ENCODE assay signal across 1 cellular context in the genomic region with DNA sequence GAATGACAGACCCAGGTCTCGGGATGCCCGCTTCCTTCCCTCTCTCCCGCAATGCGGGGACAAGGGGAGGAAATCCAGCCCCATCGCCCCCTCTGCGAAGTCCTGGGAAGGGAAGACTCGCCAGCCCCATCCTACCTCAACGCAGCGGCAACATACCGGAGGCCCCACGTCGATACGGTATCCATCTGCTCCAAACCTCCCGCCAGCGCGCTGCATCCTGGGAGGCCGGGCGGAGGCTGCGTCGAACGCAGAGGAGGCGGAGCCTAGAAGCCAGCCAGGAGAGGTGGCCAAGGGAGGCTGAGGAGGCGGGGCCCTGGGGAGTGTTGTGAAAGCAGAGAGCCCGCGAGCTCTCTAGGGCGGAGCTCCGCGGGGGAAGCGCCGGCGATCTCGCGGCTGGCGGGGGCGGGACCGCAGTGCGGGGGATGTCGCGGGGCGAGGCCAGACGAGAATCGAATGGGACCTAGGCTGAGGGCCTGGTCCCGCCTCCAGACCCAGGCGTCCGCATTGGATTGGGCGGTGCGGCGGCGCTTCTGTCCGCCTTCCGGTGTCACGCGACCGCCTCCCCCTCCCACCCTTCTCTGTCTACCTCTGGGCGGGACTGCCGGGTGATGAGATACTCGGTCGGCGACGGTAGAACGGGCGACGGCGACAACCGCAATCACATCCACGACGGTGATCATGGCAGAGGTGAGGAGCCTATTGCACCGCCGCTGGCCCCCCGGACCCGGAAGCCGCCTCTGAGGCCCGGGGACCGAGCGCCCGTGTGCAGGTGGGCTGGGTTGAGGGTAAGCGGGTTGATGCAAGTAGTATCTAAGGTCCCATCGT.
TF ChIP-seq lines count a peak whose summit lies in the region.

A gene (minus strand): TSS at position 219 of the 825 bp plus-strand sequence. CDS start 7,559 bp downstream, outside the sequence.
A gene (plus strand): TSS at position 571 of the 825 bp plus-strand sequence. CDS start 108 bp downstream, at position 679.

TF ChIP-seq in HepG2, 621 proteins besides CTCF, POLR2A, EP300 and RAD21 (continued from another document and continues in another):
- TF ChIP-seq, protein P1, sequence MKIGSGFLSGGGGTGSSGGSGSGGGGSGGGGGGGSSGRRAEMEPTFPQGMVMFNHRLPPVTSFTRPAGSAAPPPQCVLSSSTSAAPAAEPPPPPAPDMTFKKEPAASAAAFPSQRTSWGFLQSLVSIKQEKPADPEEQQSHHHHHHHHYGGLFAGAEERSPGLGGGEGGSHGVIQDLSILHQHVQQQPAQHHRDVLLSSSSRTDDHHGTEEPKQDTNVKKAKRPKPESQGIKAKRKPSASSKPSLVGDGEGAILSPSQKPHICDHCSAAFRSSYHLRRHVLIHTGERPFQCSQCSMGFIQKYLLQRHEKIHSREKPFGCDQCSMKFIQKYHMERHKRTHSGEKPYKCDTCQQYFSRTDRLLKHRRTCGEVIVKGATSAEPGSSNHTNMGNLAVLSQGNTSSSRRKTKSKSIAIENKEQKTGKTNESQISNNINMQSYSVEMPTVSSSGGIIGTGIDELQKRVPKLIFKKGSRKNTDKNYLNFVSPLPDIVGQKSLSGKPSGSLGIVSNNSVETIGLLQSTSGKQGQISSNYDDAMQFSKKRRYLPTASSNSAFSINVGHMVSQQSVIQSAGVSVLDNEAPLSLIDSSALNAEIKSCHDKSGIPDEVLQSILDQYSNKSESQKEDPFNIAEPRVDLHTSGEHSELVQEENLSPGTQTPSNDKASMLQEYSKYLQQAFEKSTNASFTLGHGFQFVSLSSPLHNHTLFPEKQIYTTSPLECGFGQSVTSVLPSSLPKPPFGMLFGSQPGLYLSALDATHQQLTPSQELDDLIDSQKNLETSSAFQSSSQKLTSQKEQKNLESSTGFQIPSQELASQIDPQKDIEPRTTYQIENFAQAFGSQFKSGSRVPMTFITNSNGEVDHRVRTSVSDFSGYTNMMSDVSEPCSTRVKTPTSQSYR (CRISPR knock-in tag; IDR thresholded peaks at IDR 0.05; ENCODE audit: borderline replicate concordance), result no peak
- TF ChIP-seq CCDC6 (CRISPR knock-in tag; IDR thresholded peaks at IDR 0.05) (no peak), ZNF782 (CRISPR knock-in tag; IDR thresholded peaks at IDR 0.05; ENCODE audit: borderline replicate concordance) (no peak), PCBP2 (optimal IDR thresholded peaks at IDR 0.05; ENCODE audit: low read depth, low read length, poor library complexity, severe bottlenecking) (no peak), TMF1 (CRISPR knock-in tag; IDR thresholded peaks at IDR 0.05; ENCODE audit: low read depth) (no peak), HNRNPUL1 (IDR thresholded peaks at IDR 0.05; ENCODE audit: low read depth, low read length) (no peak), ZNF547 (CRISPR knock-in tag; IDR thresholded peaks at IDR 0.05) (no peak), HOXA3 (CRISPR knock-in tag; IDR thresholded peaks at IDR 0.05) (peak; percentile 46; the same call in 1 of the 2 replicates), CEBPB (IDR thresholded peaks at IDR 0.05; ENCODE audit: borderline replicate concordance, low read depth, low read length) (peak; percentile 80; the same call in 1 of the 2 replicates), ZNF660 (CRISPR knock-in tag; IDR thresholded peaks at IDR 0.05; ENCODE audit: borderline replicate concordance, low read depth) (no peak), SNAPC2 (CRISPR knock-in tag; IDR thresholded peaks at IDR 0.05) (no peak), SRSF4 (IDR thresholded peaks at IDR 0.05; ENCODE audit: low read depth, low read length, poor library complexity, severe bottlenecking) (no peak), NFIC (IDR thresholded peaks at IDR 0.05; ENCODE audit: low read length) (no peak), MED8 (CRISPR knock-in tag; IDR thresholded peaks at IDR 0.05; ENCODE audit: insufficient replicate concordance) (no peak), KLF9 (CRISPR knock-in tag; IDR thresholded peaks at IDR 0.05; ENCODE audit: low read depth) (no peak), TBX3 (IDR thresholded peaks at IDR 0.05; ENCODE audit: borderline replicate concordance) (no peak), HMGA1 (CRISPR knock-in tag; conservative IDR thresholded peaks at IDR 0.05) (no peak), IRF2 (CRISPR knock-in tag; IDR thresholded peaks at IDR 0.05) (no peak), NAIF1 (CRISPR knock-in tag; IDR thresholded peaks at IDR 0.05; ENCODE audit: borderline replicate concordance) (no peak), KLF15 (CRISPR knock-in tag; IDR thresholded peaks at IDR 0.05; ENCODE audit: borderline replicate concordance) (no peak), KMT2B (CRISPR knock-in tag; IDR thresholded peaks at IDR 0.05) (peak; percentile 75), REPIN1 (CRISPR knock-in tag; IDR thresholded peaks at IDR 0.05; ENCODE audit: borderline replicate concordance, low read depth) (0 out of 2 replicates have a peak, but pooled peaks have one; percentile 30), ZNF564 (CRISPR knock-in tag; IDR thresholded peaks at IDR 0.05) (no peak), THAP11 (CRISPR knock-in tag; IDR thresholded peaks at IDR 0.05) (peak; percentile 55), KLF12 (CRISPR knock-in tag; IDR thresholded peaks at IDR 0.05; ENCODE audit: borderline replicate concordance) (no peak), KAT8 (CRISPR knock-in tag; IDR thresholded peaks at IDR 0.05) (peak; percentile 48), ETV6 (CRISPR knock-in tag; conservative IDR thresholded peaks at IDR 0.05) (no peak), NKX3-1 (CRISPR knock-in tag; IDR thresholded peaks at IDR 0.05) (no peak), KMT2A (CRISPR knock-in tag; IDR thresholded peaks at IDR 0.05) (peak; percentile 32; the same call in 1 of the 2 replicates), BHLHE40 (IDR thresholded peaks at IDR 0.05; ENCODE audit: low read length) (peak; percentile 83), JUN (CRISPR knock-in tag; IDR thresholded peaks at IDR 0.05) (no peak), MEIS2 (CRISPR knock-in tag; IDR thresholded peaks at IDR 0.05) (no peak), ASH2L (IDR thresholded peaks at IDR 0.05; ENCODE audit: insufficient read length, low read depth, low read length) (peak; percentile 44), KDM2A (CRISPR knock-in tag; IDR thresholded peaks at IDR 0.05; ENCODE audit: borderline replicate concordance, low read depth) (peak; percentile 33; the same call in 1 of the 2 replicates), ZNF430 (CRISPR knock-in tag; IDR thresholded peaks at IDR 0.05) (no peak), ZBTB38 (CRISPR knock-in tag; IDR thresholded peaks at IDR 0.05) (no peak), STAG1 (CRISPR knock-in tag; IDR thresholded peaks at IDR 0.05) (no peak), ZNF292 (CRISPR knock-in tag; IDR thresholded peaks at IDR 0.05; ENCODE audit: borderline replicate concordance, low read depth) (no peak), SP4 (CRISPR knock-in tag; IDR thresholded peaks at IDR 0.05) (peak; percentile 78), PCBP1 (IDR thresholded peaks at IDR 0.05; ENCODE audit: borderline replicate concordance, low read depth, low read length) (no peak), SP140L (CRISPR knock-in tag; IDR thresholded peaks at IDR 0.05; ENCODE audit: borderline replicate concordance) (no peak), MTA1 (CRISPR knock-in tag; IDR thresholded peaks at IDR 0.05; ENCODE audit: borderline replicate concordance) (no peak), ZFX (CRISPR knock-in tag; IDR thresholded peaks at IDR 0.05; ENCODE audit: low read depth) (peak; percentile 58; the same call in 1 of the 2 replicates), ZNF850 (CRISPR knock-in tag; conservative IDR thresholded peaks at IDR 0.05) (no peak), RARA (CRISPR knock-in tag; IDR thresholded peaks at IDR 0.05) (no peak), ZNF768 (CRISPR knock-in tag; IDR thresholded peaks at IDR 0.05) (no peak), YEATS4 (CRISPR knock-in tag; IDR thresholded peaks at IDR 0.05; ENCODE audit: borderline replicate concordance) (no peak; the same call in 1 of the 2 replicates), CCAR2 (optimal IDR thresholded peaks at IDR 0.05; ENCODE audit: low read depth, low read length) (no peak), ZNF605 (CRISPR knock-in tag; IDR thresholded peaks at IDR 0.05) (no peak), FOXK2 (IDR thresholded peaks at IDR 0.05) (no peak), DNMT1 (CRISPR knock-in tag; IDR thresholded peaks at IDR 0.05) (no peak), ZFP1 (CRISPR knock-in tag; IDR thresholded peaks at IDR 0.05) (no peak), ZNF33B (CRISPR knock-in tag; IDR thresholded peaks at IDR 0.05) (no peak), KAT7 (CRISPR knock-in tag; IDR thresholded peaks at IDR 0.05; ENCODE audit: borderline replicate concordance) (no peak), DPF2 (CRISPR knock-in tag; IDR thresholded peaks at IDR 0.05; ENCODE audit: borderline replicate concordance, low read depth) (no peak), YEATS2 (CRISPR knock-in tag; IDR thresholded peaks at IDR 0.05; ENCODE audit: borderline replicate concordance) (peak; percentile 50)
- TF ChIP-seq, protein P2, sequence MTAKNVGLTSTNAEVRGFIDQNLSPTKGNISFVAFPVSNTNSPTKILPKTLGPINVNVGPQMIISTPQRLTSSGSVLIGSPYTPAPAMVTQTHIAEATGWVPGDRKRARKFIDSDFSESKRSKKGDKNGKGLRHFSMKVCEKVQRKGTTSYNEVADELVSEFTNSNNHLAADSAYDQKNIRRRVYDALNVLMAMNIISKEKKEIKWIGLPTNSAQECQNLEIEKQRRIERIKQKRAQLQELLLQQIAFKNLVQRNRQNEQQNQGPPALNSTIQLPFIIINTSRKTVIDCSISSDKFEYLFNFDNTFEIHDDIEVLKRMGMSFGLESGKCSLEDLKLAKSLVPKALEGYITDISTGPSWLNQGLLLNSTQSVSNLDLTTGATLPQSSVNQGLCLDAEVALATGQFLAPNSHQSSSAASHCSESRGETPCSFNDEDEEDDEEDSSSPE (CRISPR knock-in tag; IDR thresholded peaks at IDR 0.05), result peak; percentile 95
- TF ChIP-seq, protein P3, sequence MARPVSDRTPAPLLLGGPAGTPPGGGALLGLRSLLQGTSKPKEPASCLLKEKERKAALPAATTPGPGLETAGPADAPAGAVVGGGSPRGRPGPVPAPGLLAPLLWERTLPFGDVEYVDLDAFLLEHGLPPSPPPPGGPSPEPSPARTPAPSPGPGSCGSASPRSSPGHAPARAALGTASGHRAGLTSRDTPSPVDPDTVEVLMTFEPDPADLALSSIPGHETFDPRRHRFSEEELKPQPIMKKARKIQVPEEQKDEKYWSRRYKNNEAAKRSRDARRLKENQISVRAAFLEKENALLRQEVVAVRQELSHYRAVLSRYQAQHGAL (CRISPR knock-in tag; IDR thresholded peaks at IDR 0.05; ENCODE audit: not compliant biosample characterization), result no peak
- TF ChIP-seq, protein P4, sequence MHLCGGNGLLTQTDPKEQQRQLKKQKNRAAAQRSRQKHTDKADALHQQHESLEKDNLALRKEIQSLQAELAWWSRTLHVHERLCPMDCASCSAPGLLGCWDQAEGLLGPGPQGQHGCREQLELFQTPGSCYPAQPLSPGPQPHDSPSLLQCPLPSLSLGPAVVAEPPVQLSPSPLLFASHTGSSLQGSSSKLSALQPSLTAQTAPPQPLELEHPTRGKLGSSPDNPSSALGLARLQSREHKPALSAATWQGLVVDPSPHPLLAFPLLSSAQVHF (CRISPR knock-in tag; IDR thresholded peaks at IDR 0.05), result 0 out of 2 replicates have a peak, but pooled peaks have one; percentile 29
- TF ChIP-seq, protein P5, sequence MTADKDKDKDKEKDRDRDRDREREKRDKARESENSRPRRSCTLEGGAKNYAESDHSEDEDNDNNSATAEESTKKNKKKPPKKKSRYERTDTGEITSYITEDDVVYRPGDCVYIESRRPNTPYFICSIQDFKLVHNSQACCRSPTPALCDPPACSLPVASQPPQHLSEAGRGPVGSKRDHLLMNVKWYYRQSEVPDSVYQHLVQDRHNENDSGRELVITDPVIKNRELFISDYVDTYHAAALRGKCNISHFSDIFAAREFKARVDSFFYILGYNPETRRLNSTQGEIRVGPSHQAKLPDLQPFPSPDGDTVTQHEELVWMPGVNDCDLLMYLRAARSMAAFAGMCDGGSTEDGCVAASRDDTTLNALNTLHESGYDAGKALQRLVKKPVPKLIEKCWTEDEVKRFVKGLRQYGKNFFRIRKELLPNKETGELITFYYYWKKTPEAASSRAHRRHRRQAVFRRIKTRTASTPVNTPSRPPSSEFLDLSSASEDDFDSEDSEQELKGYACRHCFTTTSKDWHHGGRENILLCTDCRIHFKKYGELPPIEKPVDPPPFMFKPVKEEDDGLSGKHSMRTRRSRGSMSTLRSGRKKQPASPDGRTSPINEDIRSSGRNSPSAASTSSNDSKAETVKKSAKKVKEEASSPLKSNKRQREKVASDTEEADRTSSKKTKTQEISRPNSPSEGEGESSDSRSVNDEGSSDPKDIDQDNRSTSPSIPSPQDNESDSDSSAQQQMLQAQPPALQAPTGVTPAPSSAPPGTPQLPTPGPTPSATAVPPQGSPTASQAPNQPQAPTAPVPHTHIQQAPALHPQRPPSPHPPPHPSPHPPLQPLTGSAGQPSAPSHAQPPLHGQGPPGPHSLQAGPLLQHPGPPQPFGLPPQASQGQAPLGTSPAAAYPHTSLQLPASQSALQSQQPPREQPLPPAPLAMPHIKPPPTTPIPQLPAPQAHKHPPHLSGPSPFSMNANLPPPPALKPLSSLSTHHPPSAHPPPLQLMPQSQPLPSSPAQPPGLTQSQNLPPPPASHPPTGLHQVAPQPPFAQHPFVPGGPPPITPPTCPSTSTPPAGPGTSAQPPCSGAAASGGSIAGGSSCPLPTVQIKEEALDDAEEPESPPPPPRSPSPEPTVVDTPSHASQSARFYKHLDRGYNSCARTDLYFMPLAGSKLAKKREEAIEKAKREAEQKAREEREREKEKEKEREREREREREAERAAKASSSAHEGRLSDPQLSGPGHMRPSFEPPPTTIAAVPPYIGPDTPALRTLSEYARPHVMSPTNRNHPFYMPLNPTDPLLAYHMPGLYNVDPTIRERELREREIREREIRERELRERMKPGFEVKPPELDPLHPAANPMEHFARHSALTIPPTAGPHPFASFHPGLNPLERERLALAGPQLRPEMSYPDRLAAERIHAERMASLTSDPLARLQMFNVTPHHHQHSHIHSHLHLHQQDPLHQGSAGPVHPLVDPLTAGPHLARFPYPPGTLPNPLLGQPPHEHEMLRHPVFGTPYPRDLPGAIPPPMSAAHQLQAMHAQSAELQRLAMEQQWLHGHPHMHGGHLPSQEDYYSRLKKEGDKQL (CRISPR knock-in tag; IDR thresholded peaks at IDR 0.05; ENCODE audit: low read depth), result no peak
- TF ChIP-seq, protein P6, sequence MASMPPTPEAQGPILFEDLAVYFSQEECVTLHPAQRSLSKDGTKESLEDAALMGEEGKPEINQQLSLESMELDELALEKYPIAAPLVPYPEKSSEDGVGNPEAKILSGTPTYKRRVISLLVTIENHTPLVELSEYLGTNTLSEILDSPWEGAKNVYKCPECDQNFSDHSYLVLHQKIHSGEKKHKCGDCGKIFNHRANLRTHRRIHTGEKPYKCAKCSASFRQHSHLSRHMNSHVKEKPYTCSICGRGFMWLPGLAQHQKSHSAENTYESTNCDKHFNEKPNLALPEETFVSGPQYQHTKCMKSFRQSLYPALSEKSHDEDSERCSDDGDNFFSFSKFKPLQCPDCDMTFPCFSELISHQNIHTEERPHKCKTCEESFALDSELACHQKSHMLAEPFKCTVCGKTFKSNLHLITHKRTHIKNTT (CRISPR knock-in tag; IDR thresholded peaks at IDR 0.05), result no peak
- TF ChIP-seq, protein P7, sequence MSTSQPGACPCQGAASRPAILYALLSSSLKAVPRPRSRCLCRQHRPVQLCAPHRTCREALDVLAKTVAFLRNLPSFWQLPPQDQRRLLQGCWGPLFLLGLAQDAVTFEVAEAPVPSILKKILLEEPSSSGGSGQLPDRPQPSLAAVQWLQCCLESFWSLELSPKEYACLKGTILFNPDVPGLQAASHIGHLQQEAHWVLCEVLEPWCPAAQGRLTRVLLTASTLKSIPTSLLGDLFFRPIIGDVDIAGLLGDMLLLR (CRISPR knock-in tag; IDR thresholded peaks at IDR 0.05), result no peak
